In the genomic region with DNA sequence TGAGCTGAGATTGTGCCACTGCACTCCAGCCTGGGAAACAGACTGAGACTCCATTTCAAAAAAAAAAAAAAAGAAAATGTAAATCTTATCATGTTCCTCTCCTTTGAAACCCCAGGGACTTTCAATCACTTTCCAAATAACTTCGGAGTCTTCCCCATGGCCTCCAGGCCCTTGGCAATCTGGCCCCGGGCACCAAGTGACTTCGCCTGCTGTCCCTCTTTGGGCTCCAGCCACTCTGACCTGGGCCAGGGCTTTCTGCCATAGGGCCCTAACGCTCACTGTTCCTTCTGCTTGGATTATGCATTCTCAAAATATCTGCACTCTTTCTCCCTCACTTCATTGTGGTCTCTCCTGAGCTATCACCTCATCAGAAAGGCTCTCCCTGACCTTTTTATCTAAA, we compare ENCODE assay signal across 3 cellular contexts.
"Had no signal": no experiment of that assay in that cellular context is flagged by ENCODE, and none has a peak within 500 bp of the region (broad histone marks: within the 10 kb centered on the region; RNA-seq: fewer than 3 reads in every experiment).

No MANE protein-coding gene starts in this region.

- DNase-seq: GDM1, GF-D8 had no signal

- ATAC-seq: GM12878 had no signal

- H3K4me3 ChIP-seq: GM12878 had no signal
